8 cellular contexts compared by ENCODE assay signal in genomic region chr4:6278801-6279197, GRCh38. TPM values are rescaled to one million over a fixed set of nuclear protein-coding genes. Genes with fewer than 3 reads are reported as not detected.
DNase-seq lines count a peak whose midpoint lies in the region; ATAC-seq, FAIRE-seq and TF ChIP-seq lines count a peak whose summit lies in the region.

No MANE protein-coding gene starts in this region.

- H3K4me3 ChIP-seq in pancreas = no peak overlapping the region

- DNase-seq in activated naive CD4-positive, alpha-beta T cell treated with anti-CD3 and anti-CD28 coated beads, Interleukin-2, amount 10 ng/mL, durations not matched to agents 7 days and 5 days = peak; percentile 27
- DNase-seq in activated naive CD4-positive, alpha-beta T cell treated with anti-CD3 and anti-CD28 coated beads, Interleukin-2, amount 50 U/mL, for 16 hours = no peak
- no peak for DNase-seq in central memory CD8-positive, alpha-beta T cell (ENCODE audit: low spot score in 2 of 2)
- DNase-seq in pancreas (peak in 2 of 6 donors; percentile 23 to 65), NCI-H2227 treated with DMSO at 0.1 percent for 48 hours (lab: John Stamatoyannopoulos, UW) (no peak), GM03348 (ENCODE audit: low spot score) (no peak), ACHN (no peak)

- peak; percentile 96 for ATAC-seq in HG03159 (IDR thresholded peaks at IDR 0.05; ENCODE audit: unreplicated experiment)
- peak; percentile 43 for ATAC-seq in central memory CD8-positive, alpha-beta T cell (replicated peaks; ENCODE audit: extremely low read depth, poor library complexity, severe bottlenecking)
- peak; percentile 47 to 68 (median 53) for ATAC-seq in pancreas

- in situ Hi-C loops in ACHN (cut with HindIII; ENCODE audit: low pct_ligation_motif_present, low pct_unique_long_range_greater_than_20kb, low sequenced_read_pairs) = no loop called here

- no peak for FAIRE-seq in pancreas (lab: Jason Lieb, UNC)

- peaks cover 4 to 9% (median 9%) of the 10 kb centered on the region in 3 donors for H3K4me1 ChIP-seq in pancreas

- CTCF ChIA-PET in activated naive CD4-positive, alpha-beta T cell treated with anti-CD3 and anti-CD28 coated beads, Interleukin-2, amount 10 ng/mL, durations not matched to agents 7 days and 5 days (lab: Charles Lee) = interaction anchor here (0.9 to 1.4 kb wide), 4 partner anchors 28 to 144 kb away, joined by 3 to 6 read pairs (median 5); no protein-coding TSS in a partner anchor

- H3K27me3 ChIP-seq in pancreas = no peaks in the 10 kb centered on the region

- H3K36me3 ChIP-seq in pancreas = peaks cover 0 to 11% (median 0%) of the 10 kb centered on the region in 3 donors

- intact Hi-C loops in pancreas (cut with DNase I) = no loop called here

- H3K4me3 Mint-ChIP-seq in activated naive CD4-positive, alpha-beta T cell treated with anti-CD3 and anti-CD28 coated beads, Interleukin-2, amount 10 ng/mL, durations not matched to agents 7 days and 5 days = no peak overlapping the region
- H3K4me3 Mint-ChIP-seq in central memory CD8-positive, alpha-beta T cell = no peak overlapping the region

- H3K27ac ChIP-seq in pancreas = no peak overlapping the region

- H3K9me3 Mint-ChIP-seq in activated naive CD4-positive, alpha-beta T cell treated with anti-CD3 and anti-CD28 coated beads, Interleukin-2, amount 10 ng/mL, durations not matched to agents 7 days and 5 days = no peaks in the 10 kb centered on the region
- H3K9me3 Mint-ChIP-seq in central memory CD8-positive, alpha-beta T cell = no peaks in the 10 kb centered on the region

- no peaks in the 10 kb centered on the region for H3K36me3 Mint-ChIP-seq in activated naive CD4-positive, alpha-beta T cell treated with anti-CD3 and anti-CD28 coated beads, Interleukin-2, amount 10 ng/mL, durations not matched to agents 7 days and 5 days
- no peaks in the 10 kb centered on the region for H3K36me3 Mint-ChIP-seq in central memory CD8-positive, alpha-beta T cell (ENCODE audit: insufficient read depth)

- H3K4me1 Mint-ChIP-seq in activated naive CD4-positive, alpha-beta T cell treated with anti-CD3 and anti-CD28 coated beads, Interleukin-2, amount 10 ng/mL, durations not matched to agents 7 days and 5 days = peaks cover 13% of the 10 kb centered on the region
- H3K4me1 Mint-ChIP-seq in central memory CD8-positive, alpha-beta T cell = peaks cover 6% of the 10 kb centered on the region

- 38 to 40% methylated on average over 10 of the region's 10 CpGs for WGBS in pancreas, 2 donors

- H3K27ac Mint-ChIP-seq in activated naive CD4-positive, alpha-beta T cell treated with anti-CD3 and anti-CD28 coated beads, Interleukin-2, amount 10 ng/mL, durations not matched to agents 7 days and 5 days = no peak overlapping the region
- H3K27ac Mint-ChIP-seq in central memory CD8-positive, alpha-beta T cell (ENCODE audit: low read depth) = peak overlapping the region; percentile 26

- peaks cover 6% of the 10 kb centered on the region for H3K27me3 Mint-ChIP-seq in activated naive CD4-positive, alpha-beta T cell treated with anti-CD3 and anti-CD28 coated beads, Interleukin-2, amount 10 ng/mL, durations not matched to agents 7 days and 5 days
- no peaks in the 10 kb centered on the region for H3K27me3 Mint-ChIP-seq in central memory CD8-positive, alpha-beta T cell

- no peaks in the 10 kb centered on the region for H3K9me3 ChIP-seq in pancreas

- TF ChIP-seq CTCF in pancreas (IDR thresholded peaks at IDR 0.05) = no peak

RNA-seq across cellular contexts. Expression of gene WFS1, which starts 9.1 kb away (rescaled TPM):
- 10 to 100 TPM; 10.2 to 17.2 (median 14.2) TPM for total RNA-seq in pancreas
- polyA plus RNA-seq in pancreas = 10 to 100 TPM; 14.9 to 28.7 TPM

Comparison
In these comparisons a context has a peak if more than half of its experiments do, and no peak if none do; other contexts are left out.
1. ATAC-seq: peak in every context shown above with its lines; median percentile 96 in HG03159; 53 in pancreas; 43 in central memory CD8-positive, alpha-beta T cell.